ENCODE assay signal across 10 cellular contexts in genomic region chr1:70164350-70164749, GRCh38.
"Had no signal": no experiment of that assay in that cellular context is flagged by ENCODE, and none has a peak within 500 bp of the region (broad histone marks: within the 10 kb centered on the region; RNA-seq: fewer than 3 reads in every experiment).

No MANE protein-coding gene starts in this region.

- H2AFZ ChIP-seq: GM23248 had no signal

- DNase-seq: GM23248, GOT3, HFFc6, IMR-90, Karpas-422, KG1 had no signal

- FAIRE-seq: HTR-8/SVneo, K562 had no signal

- H3K9me3 ChIP-seq: HAP-1 had no signal

- H3K27ac ChIP-seq: GM23248 had no signal

- ATAC-seq: HCT116, K562 had no signal

- H3K4me3 ChIP-seq: GM23248, HAP-1, K562 had no signal

- H3K9ac ChIP-seq: GM23248 had no signal
